ENCODE assay signal across 12 cellular contexts in the genomic region with DNA sequence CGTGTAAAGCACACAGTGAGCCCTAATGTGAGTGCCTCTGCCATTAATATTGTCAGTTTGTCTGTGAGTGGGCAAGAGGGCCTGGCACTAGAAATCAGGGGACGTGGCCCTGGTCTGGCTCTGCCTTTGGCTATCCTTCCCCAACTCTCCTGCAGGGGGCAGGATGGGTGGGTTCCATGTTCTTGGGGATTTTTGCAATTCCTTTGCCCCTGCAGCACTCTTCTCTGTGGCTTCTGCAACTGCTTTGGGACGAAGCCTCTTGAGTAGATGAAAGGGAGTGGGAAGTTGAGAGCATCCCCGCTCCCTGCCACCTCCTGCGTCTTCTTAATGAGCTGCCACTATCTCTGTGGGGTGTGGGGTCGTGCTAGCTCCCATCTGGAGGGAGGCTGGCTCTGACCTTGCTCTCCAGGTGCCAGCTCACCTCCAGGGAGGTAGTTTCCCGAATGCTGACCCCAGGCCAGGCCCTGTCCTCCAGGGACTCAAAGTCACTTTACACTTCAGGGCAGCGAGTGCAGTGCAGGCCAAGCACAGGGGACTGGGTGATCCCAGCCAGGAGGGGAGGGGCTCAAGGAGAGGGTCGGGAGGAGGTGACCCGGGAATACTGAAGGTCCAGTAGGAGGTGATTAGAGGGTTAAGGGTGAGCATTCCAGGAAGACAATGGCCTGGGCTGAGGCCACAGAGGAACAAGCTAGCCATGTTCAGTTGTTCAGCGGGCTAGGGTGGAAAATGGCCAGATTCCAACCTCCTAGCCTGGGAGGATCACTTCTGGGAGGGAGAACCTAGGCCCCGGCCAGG.
DNase-seq lines count a peak whose midpoint lies in the region; ATAC-seq and TF ChIP-seq lines count a peak whose summit lies in the region.
"Had no signal": no experiment of that assay in that cellular context is flagged by ENCODE, and none has a peak within 500 bp of the region (broad histone marks: within the 10 kb centered on the region; RNA-seq: fewer than 3 reads in every experiment).

No MANE protein-coding gene starts in this region.

- H3K9me3 Mint-ChIP-seq in activated naive CD4-positive, alpha-beta T cell treated with anti-CD3 and anti-CD28 coated beads, Interleukin-2, amount 10 ng/mL, durations not matched to agents 7 days and 5 days, result no peaks in the 10 kb centered on the region

- H3K27me3 Mint-ChIP-seq in activated naive CD4-positive, alpha-beta T cell treated with anti-CD3 and anti-CD28 coated beads, Interleukin-2, amount 10 ng/mL, durations not matched to agents 7 days and 5 days, result peaks cover 32% of the 10 kb centered on the region

- no peak for ATAC-seq in GM18861 (IDR thresholded peaks at IDR 0.05; ENCODE audit: unreplicated experiment)
- ATAC-seq: activated naive CD4-positive, alpha-beta T cell treated with anti-CD3 and anti-CD28 coated beads, Interleukin-2, amount 50 U/mL, for 72 hours had no signal

- H3K27ac Mint-ChIP-seq in activated naive CD4-positive, alpha-beta T cell treated with anti-CD3 and anti-CD28 coated beads, Interleukin-2, amount 10 ng/mL, durations not matched to agents 7 days and 5 days, result no peak overlapping the region
- H3K27ac Mint-ChIP-seq: activated naive CD4-positive, alpha-beta T cell treated with anti-CD3 and anti-CD28 coated beads, Interleukin-2, amount 50 U/mL, for 72 hours had no signal

- DNase-seq in activated naive CD4-positive, alpha-beta T cell treated with anti-CD3 and anti-CD28 coated beads, Interleukin-2, amount 10 ng/mL, durations not matched to agents 7 days and 5 days, result peak; percentile 27
- DNase-seq in activated naive CD4-positive, alpha-beta T cell treated with Interleukin-2 at 50 U/mL for 16 hours, result no peak
- DNase-seq in LHCN-M2 (ENCODE audit: low read depth) (peak; percentile 5), coronary artery (ENCODE audit: low spot score) (peak; percentile 38), retinal pigment epithelial cell (ENCODE audit: low read depth) (no peak), GDM1 (lab: John Stamatoyannopoulos, UW) (no peak)
- DNase-seq in activated effector memory CD4-positive, alpha-beta T cell treated with anti-CD3 and anti-CD28 coated beads, Interleukin-2, amount 50 U/mL, for 16 hours, result no peak
- DNase-seq: DMS153, Kasumi-1 had no signal

- CTCF ChIA-PET in activated naive CD4-positive, alpha-beta T cell treated with anti-CD3 and anti-CD28 coated beads, Interleukin-2, amount 10 ng/mL, durations not matched to agents 7 days and 5 days (lab: Charles Lee), result interaction anchor here (1.0 to 4.0 kb wide), 7 partner anchors 9 to 731 kb away, joined by 3 to 21 read pairs (median 5); no protein-coding TSS in a partner anchor

- TF ChIP-seq CTCF in coronary artery (IDR thresholded peaks at IDR 0.05) (no peak), retinal pigment epithelial cell (conservative IDR thresholded peaks at IDR 0.05; ENCODE audit: low read depth, low read length) (peak; percentile 58)

- H3K27ac ChIP-seq in coronary artery, result no peak overlapping the region
- H3K27ac ChIP-seq: SJSA1 had no signal

- H3K4me3 ChIP-seq in coronary artery (no peak overlapping the region), retinal pigment epithelial cell (ENCODE audit: low read length) (no peak overlapping the region)
- H3K4me3 ChIP-seq: SJSA1 had no signal

- no peaks in the 10 kb centered on the region for H3K36me3 Mint-ChIP-seq in activated naive CD4-positive, alpha-beta T cell treated with anti-CD3 and anti-CD28 coated beads, Interleukin-2, amount 10 ng/mL, durations not matched to agents 7 days and 5 days
- H3K36me3 Mint-ChIP-seq: activated naive CD4-positive, alpha-beta T cell treated with anti-CD3 and anti-CD28 coated beads, Interleukin-2, amount 50 U/mL, for 72 hours had no signal

- H3K4me1 Mint-ChIP-seq in activated naive CD4-positive, alpha-beta T cell treated with anti-CD3 and anti-CD28 coated beads, Interleukin-2, amount 10 ng/mL, durations not matched to agents 7 days and 5 days, result no peaks in the 10 kb centered on the region

- no peak overlapping the region for H3K4me3 Mint-ChIP-seq in activated naive CD4-positive, alpha-beta T cell treated with anti-CD3 and anti-CD28 coated beads, Interleukin-2, amount 10 ng/mL, durations not matched to agents 7 days and 5 days

Comparison
In these comparisons a context has a peak if more than half of its experiments do, and no peak if none do; other contexts are left out.
1. DNase-seq: peak in activated naive CD4-positive, alpha-beta T cell treated with anti-CD3 and anti-CD28 coated beads, Interleukin-2, amount 10 ng/mL, durations not matched to agents 7 days and 5 days (single experiment), LHCN-M2 (single experiment) and coronary artery (single experiment); none in activated naive CD4-positive, alpha-beta T cell treated with Interleukin-2 at 50 U/mL for 16 hours (single experiment), retinal pigment epithelial cell (single experiment), activated effector memory CD4-positive, alpha-beta T cell treated with anti-CD3 and anti-CD28 coated beads, Interleukin-2, amount 50 U/mL, for 16 hours (single experiment) and GDM1 (single experiment).